ENCODE assay signal across 23 cellular contexts in genomic region chr17:42685831-42686230, GRCh38. TPM values are rescaled to one million over a fixed set of nuclear protein-coding genes. Genes with fewer than 3 reads are reported as not detected.
DNase-seq lines count a peak whose midpoint lies in the region; ATAC-seq and TF ChIP-seq lines count a peak whose summit lies in the region.
"Had no signal": no experiment of that assay in that cellular context is flagged by ENCODE, and none has a peak within 500 bp of the region (broad histone marks: within the 10 kb centered on the region; RNA-seq: fewer than 3 reads in every experiment).

No MANE protein-coding gene starts in this region.

- peaks cover 6% of the 10 kb centered on the region for H3K36me3 Mint-ChIP-seq in glutamatergic neuron (ENCODE audit: unreplicated experiment)
- H3K36me3 Mint-ChIP-seq in neural progenitor cell: peaks cover 21% of the 10 kb centered on the region
- H3K36me3 Mint-ChIP-seq: CD8-positive, alpha-beta T cell had no signal

- no peak overlapping the region for H3K9ac ChIP-seq in neural progenitor cell

- no peaks in the 10 kb centered on the region for H3K36me3 ChIP-seq in neural progenitor cell
- peaks cover 0 to 29% of the 10 kb centered on the region in 2 donors for H3K36me3 ChIP-seq in psoas muscle (ENCODE audit: insufficient read depth in 1 of 2, low read depth in 1 of 2)
- H3K36me3 ChIP-seq: MG63, SJSA1 had no signal

- peaks cover 21% of the 10 kb centered on the region for H3K4me1 Mint-ChIP-seq in glutamatergic neuron (ENCODE audit: low read depth, unreplicated experiment)
- peaks cover 28% of the 10 kb centered on the region for H3K4me1 Mint-ChIP-seq in neural progenitor cell

- H3K9me3 ChIP-seq in neural progenitor cell (ENCODE audit: low read depth) (no peaks in the 10 kb centered on the region), psoas muscle (no peaks in the 10 kb centered on the region)
- H3K9me3 ChIP-seq: Caco-2, MG63, SJSA1 had no signal

- WGBS in psoas muscle, 3 donors: 79 to 81% (median 79%) methylated on average over 14 of the region's 14 CpGs

- H4K20me1 ChIP-seq in neural progenitor cell (ENCODE audit: low read depth): peaks cover 7% of the 10 kb centered on the region

- H3K4me3 Mint-ChIP-seq in glutamatergic neuron (ENCODE audit: unreplicated experiment) (peak overlapping the region; percentile 55), neural progenitor cell (peak overlapping the region; percentile 30)
- H3K4me3 Mint-ChIP-seq: B cell; CD8-positive, alpha-beta T cell had no signal

- H3K27ac Mint-ChIP-seq in glutamatergic neuron (ENCODE audit: unreplicated experiment) (peak overlapping the region; percentile 28), neural progenitor cell (peak overlapping the region; percentile 18)
- H3K27ac Mint-ChIP-seq: B cell; CD8-positive, alpha-beta T cell had no signal

- intact Hi-C loops in psoas muscle (cut with DNase I): no loop called here

- TF ChIP-seq CTCF in RWPE1 (conservative IDR thresholded peaks at IDR 0.05; ENCODE audit: low read depth) (no peak), glutamatergic neuron (IDR thresholded peaks at IDR 0.05; ENCODE audit: partially characterized antibody, unreplicated experiment) (no peak), neural progenitor cell (IDR thresholded peaks at IDR 0.05) (no peak), psoas muscle (IDR thresholded peaks at IDR 0.05) (no peak)

- H2AFZ ChIP-seq in neural progenitor cell (replicated peaks): no peak overlapping the region

- no peaks in the 10 kb centered on the region for H3K79me2 ChIP-seq in neural progenitor cell (ENCODE audit: low read depth)

- H3K27me3 Mint-ChIP-seq in glutamatergic neuron (ENCODE audit: unreplicated experiment) (peaks cover 17% of the 10 kb centered on the region), neural progenitor cell (ENCODE audit: insufficient read depth, low read depth) (peaks cover 3% of the 10 kb centered on the region)
- H3K27me3 Mint-ChIP-seq: B cell had no signal

- no peak overlapping the region for H3K4me2 ChIP-seq in neural progenitor cell

- peaks cover 8% of the 10 kb centered on the region for H3K4me1 ChIP-seq in neural progenitor cell
- peaks cover 26% of the 10 kb centered on the region for H3K4me1 ChIP-seq in psoas muscle

- H3K27me3 ChIP-seq in neural progenitor cell: peaks cover 8% of the 10 kb centered on the region
- no peaks in the 10 kb centered on the region for H3K27me3 ChIP-seq in psoas muscle (ENCODE audit: insufficient read depth in 3 of 3, low read length in 2 of 3)
- H3K27me3 ChIP-seq: MG63, SJSA1 had no signal

- POLR2A ChIA-PET in RWPE1 (lab: Yijun Ruan, JAX; ENCODE audit: low non-redundant PET): no interaction called here

- ATAC-seq in psoas muscle: no peak
- ATAC-seq in GM21390 (IDR thresholded peaks at IDR 0.05; ENCODE audit: unreplicated experiment): no peak
- ATAC-seq: CD8-positive, alpha-beta T cell had no signal

- H3K4me3 ChIP-seq in neural progenitor cell: no peak overlapping the region
- no peak overlapping the region for H3K4me3 ChIP-seq in psoas muscle
- H3K4me3 ChIP-seq: MG63, SJSA1 had no signal

- peaks cover 10% of the 10 kb centered on the region for H3K9me3 Mint-ChIP-seq in glutamatergic neuron (ENCODE audit: unreplicated experiment)
- H3K9me3 Mint-ChIP-seq in neural progenitor cell: no peaks in the 10 kb centered on the region
- H3K9me3 Mint-ChIP-seq: CD8-positive, alpha-beta T cell had no signal

- no peak for DNase-seq in RWPE1 (ENCODE audit: low spot score)
- no peak for DNase-seq in glutamatergic neuron
- no peak for DNase-seq in neural progenitor cell (ENCODE audit: low spot score)
- no peak for DNase-seq in islet precursor cell
- no peak for DNase-seq in psoas muscle
- DNase-seq in stimulated activated CD4-positive, alpha-beta T cell treated with anti-CD3 and anti-CD28 coated beads, Interleukin-4, amount 100 ng/mL, for 4 hours: no peak
- DNase-seq: Caco-2; CD8-positive, alpha-beta T cell; DMS 273 treated with DMSO at 0.1 percent for 48 hours; DMS79; IMR-90; KG1; MG63; NCI-H1105 treated with DMSO at 0.1 percent for 48 hours; NCI-H146; NCI-H2029; NCI-H446; NCI-H524 treated with DMSO at 0.1 percent for 48 hours; NCI-H774 had no signal

- peaks cover 31% of the 10 kb centered on the region for H3F3A ChIP-seq in neural progenitor cell (ENCODE audit: low read depth)

- peak overlapping the region; percentile 83 for H3K27ac ChIP-seq in RWPE1
- no peak overlapping the region for H3K27ac ChIP-seq in neural progenitor cell
- no peak overlapping the region for H3K27ac ChIP-seq in psoas muscle
- H3K27ac ChIP-seq: C4-2B, SJSA1 had no signal

- CTCF ChIA-PET in RWPE1 (lab: Yijun Ruan, JAX): no interaction called here

RNA-seq across cellular contexts. Expression of gene CNTNAP1, which starts 3.5 kb away (rescaled TPM):
- total RNA-seq in glutamatergic neuron (ENCODE audit: unreplicated experiment): 44.8 TPM
- 15.1 and 29.7 TPM in 2 replicates for total RNA-seq in neural progenitor cell (ENCODE audit: low replicate concordance)
- total RNA-seq in psoas muscle: 1 to 10 TPM; 1.9 to 2.6 (median 2.2) TPM
- polyA plus RNA-seq in psoas muscle: 1 to 10 TPM; 1.0 to 3.4 (median 1.1) TPM

RNA-seq across cellular contexts. Expression of gene CCR10, which starts 4.2 kb away (rescaled TPM):
- total RNA-seq in glutamatergic neuron (ENCODE audit: unreplicated experiment) (1.6 TPM), neural progenitor cell (ENCODE audit: low replicate concordance) (1.6 TPM in 1 of 2 replicates, not detected in the other), psoas muscle (1 to 10 TPM; 1.2 to 5.0 (median 2.8) TPM)
- polyA plus RNA-seq in psoas muscle: 1 to 10 TPM; 1.0 to 3.3 (median 1.6) TPM
- total RNA-seq: SJSA1 had no signal

RNA-seq across cellular contexts. Expression of gene PLEKHH3, which starts 9.0 kb away (rescaled TPM):
- total RNA-seq in glutamatergic neuron (ENCODE audit: unreplicated experiment) (40.6 TPM), neural progenitor cell (ENCODE audit: low replicate concordance) (3.4 and 22.8 TPM in 2 replicates), psoas muscle (10 to 100 TPM; 15.0 to 33.8 (median 28.0) TPM)
- 10 to 100 TPM; 12.7 to 15.8 (median 14.2) TPM for polyA plus RNA-seq in psoas muscle

RNA-seq across cellular contexts. Expression of gene TUBG2, which starts 26.7 kb away (rescaled TPM):
- total RNA-seq in glutamatergic neuron (ENCODE audit: unreplicated experiment) (22.1 TPM), neural progenitor cell (ENCODE audit: low replicate concordance) (12.8 and 19.6 TPM in 2 replicates), psoas muscle (10 to 100 TPM in 1 of 4 donors, 1 to 10 TPM in 3; 3.8 to 11.9 (median 5.7) TPM)
- polyA plus RNA-seq in psoas muscle: 1 to 10 TPM; 2.7 to 4.9 (median 4.2) TPM

RNA-seq across cellular contexts. Expression of gene EZH1, which starts 59.0 kb away (rescaled TPM):
- total RNA-seq in glutamatergic neuron (ENCODE audit: unreplicated experiment) (32.2 TPM), neural progenitor cell (ENCODE audit: low replicate concordance) (47.1 and 48.5 TPM in 2 replicates), psoas muscle (10 to 100 TPM; 25.7 to 59.1 (median 33.7) TPM)
- 10 to 100 TPM; 15.2 to 43.9 (median 22.3) TPM for polyA plus RNA-seq in psoas muscle
